1 cellular context compared by ENCODE assay signal in the genomic region with DNA sequence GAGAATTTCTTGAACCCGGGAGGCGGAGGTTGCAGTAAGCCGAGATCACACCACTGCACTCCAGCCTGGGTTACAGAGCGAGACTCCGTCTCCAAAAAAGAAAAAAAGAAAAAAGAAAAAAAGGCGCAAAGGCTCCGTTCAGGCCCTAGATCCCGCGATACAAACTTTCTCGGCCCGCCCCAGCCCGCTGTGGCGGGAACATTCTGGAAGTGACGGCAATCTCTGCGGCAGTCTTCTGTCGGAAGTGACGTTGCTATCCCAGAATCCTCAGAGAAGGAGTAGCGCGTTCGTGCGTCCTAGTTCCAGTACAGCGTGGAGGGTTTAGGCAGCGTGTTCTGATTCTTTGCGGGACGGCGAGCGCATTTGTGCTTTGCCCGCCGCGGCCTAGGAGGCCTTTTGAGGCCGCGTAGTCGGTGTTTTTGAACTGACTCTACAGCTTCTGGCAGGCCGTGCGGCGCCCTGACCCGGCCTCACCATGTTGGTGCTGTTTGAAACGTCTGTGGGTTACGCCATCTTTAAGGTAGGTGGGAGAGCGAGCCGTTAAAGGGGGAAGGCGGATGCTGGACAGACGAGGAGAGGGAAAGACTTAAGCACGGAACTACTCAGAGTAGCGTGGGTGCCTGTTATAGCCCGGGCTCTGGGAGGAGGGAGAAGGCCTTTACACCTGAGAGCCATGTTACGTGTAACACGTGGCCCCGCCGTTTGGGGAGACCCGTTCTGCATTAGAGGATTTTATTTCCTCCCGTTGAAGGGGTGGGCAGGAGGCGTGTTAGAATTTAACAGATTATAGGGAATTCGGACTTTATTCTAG.
TF ChIP-seq lines count a peak whose summit lies in the region.

Gene NOP58 (plus strand): TSS at position 297 of the 811 bp plus-strand sequence. CDS start 179 bp downstream, at position 476.

TF ChIP-seq in K562, 482 proteins besides CTCF, POLR2A, EP300 and RAD21 (continued from another document and continues in another):
- TF ChIP-seq, protein P1, sequence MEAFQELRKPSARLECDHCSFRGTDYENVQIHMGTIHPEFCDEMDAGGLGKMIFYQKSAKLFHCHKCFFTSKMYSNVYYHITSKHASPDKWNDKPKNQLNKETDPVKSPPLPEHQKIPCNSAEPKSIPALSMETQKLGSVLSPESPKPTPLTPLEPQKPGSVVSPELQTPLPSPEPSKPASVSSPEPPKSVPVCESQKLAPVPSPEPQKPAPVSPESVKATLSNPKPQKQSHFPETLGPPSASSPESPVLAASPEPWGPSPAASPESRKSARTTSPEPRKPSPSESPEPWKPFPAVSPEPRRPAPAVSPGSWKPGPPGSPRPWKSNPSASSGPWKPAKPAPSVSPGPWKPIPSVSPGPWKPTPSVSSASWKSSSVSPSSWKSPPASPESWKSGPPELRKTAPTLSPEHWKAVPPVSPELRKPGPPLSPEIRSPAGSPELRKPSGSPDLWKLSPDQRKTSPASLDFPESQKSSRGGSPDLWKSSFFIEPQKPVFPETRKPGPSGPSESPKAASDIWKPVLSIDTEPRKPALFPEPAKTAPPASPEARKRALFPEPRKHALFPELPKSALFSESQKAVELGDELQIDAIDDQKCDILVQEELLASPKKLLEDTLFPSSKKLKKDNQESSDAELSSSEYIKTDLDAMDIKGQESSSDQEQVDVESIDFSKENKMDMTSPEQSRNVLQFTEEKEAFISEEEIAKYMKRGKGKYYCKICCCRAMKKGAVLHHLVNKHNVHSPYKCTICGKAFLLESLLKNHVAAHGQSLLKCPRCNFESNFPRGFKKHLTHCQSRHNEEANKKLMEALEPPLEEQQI (IDR thresholded peaks at IDR 0.05) = no peak
- no peak for TF ChIP-seq SNIP1 (IDR thresholded peaks at IDR 0.05; ENCODE audit: low read depth)
- TF ChIP-seq, protein P2, sequence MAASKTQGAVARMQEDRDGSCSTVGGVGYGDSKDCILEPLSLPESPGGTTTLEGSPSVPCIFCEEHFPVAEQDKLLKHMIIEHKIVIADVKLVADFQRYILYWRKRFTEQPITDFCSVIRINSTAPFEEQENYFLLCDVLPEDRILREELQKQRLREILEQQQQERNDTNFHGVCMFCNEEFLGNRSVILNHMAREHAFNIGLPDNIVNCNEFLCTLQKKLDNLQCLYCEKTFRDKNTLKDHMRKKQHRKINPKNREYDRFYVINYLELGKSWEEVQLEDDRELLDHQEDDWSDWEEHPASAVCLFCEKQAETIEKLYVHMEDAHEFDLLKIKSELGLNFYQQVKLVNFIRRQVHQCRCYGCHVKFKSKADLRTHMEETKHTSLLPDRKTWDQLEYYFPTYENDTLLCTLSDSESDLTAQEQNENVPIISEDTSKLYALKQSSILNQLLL (CRISPR knock-in tag; IDR thresholded peaks at IDR 0.05; ENCODE audit: borderline replicate concordance) = no peak
- no peak for TF ChIP-seq ARHGAP35 (IDR thresholded peaks at IDR 0.05; ENCODE audit: partially characterized antibody)
- peak; percentile 92 for TF ChIP-seq ZFX (CRISPR knock-in tag; IDR thresholded peaks at IDR 0.05)
- no peak for TF ChIP-seq CC2D1A (IDR thresholded peaks at IDR 0.05)
- no peak for TF ChIP-seq MCM3 (IDR thresholded peaks at IDR 0.05)
- TF ChIP-seq KDM2B (CRISPR knock-in tag; IDR thresholded peaks at IDR 0.05) = no peak
- peak; percentile 83 for TF ChIP-seq SIN3B (IDR thresholded peaks at IDR 0.05; ENCODE audit: low read depth)
- no peak for TF ChIP-seq ZNF444 (CRISPR knock-in tag; IDR thresholded peaks at IDR 0.05)
- 0 out of 4 replicates have a peak, but pooled peaks of 1 of the 2 experiments have one; percentile 68 for TF ChIP-seq TEAD1 (CRISPR knock-in tag; IDR thresholded peaks at IDR 0.05)
- no peak for TF ChIP-seq MAFK (IDR thresholded peaks at IDR 0.05; ENCODE audit: low read length)
- TF ChIP-seq, protein P3, sequence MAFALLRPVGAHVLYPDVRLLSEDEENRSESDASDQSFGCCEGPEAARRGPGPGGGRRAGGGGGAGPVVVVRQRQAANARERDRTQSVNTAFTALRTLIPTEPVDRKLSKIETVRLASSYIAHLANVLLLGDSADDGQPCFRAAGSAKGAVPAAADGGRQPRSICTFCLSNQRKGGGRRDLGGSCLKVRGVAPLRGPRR (CRISPR knock-in tag; IDR thresholded peaks at IDR 0.05) = no peak
- TF ChIP-seq DNMT1 (IDR thresholded peaks at IDR 0.05) = no peak
- TF ChIP-seq, protein P4, sequence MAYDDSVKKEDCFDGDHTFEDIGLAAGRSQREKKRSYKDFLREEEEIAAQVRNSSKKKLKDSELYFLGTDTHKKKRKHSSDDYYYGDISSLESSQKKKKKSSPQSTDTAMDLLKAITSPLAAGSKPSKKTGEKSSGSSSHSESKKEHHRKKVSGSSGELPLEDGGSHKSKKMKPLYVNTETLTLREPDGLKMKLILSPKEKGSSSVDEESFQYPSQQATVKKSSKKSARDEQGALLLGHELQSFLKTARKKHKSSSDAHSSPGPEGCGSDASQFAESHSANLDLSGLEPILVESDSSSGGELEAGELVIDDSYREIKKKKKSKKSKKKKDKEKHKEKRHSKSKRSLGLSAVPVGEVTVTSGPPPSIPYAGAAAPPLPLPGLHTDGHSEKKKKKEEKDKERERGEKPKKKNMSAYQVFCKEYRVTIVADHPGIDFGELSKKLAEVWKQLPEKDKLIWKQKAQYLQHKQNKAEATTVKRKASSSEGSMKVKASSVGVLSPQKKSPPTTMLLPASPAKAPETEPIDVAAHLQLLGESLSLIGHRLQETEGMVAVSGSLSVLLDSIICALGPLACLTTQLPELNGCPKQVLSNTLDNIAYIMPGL (CRISPR knock-in tag; IDR thresholded peaks at IDR 0.05) = no peak
- TF ChIP-seq GATAD2B (IDR thresholded peaks at IDR 0.05; ENCODE audit: borderline replicate concordance) = no peak
- no peak for TF ChIP-seq ZKSCAN3 (CRISPR knock-in tag; IDR thresholded peaks at IDR 0.05)
- TF ChIP-seq COPS2 (conservative IDR thresholded peaks at IDR 0.05) = no peak
- no peak for TF ChIP-seq MTA1 (IDR thresholded peaks at IDR 0.05; ENCODE audit: borderline replicate concordance)
- TF ChIP-seq NR3C1 (CRISPR knock-in tag; IDR thresholded peaks at IDR 0.05) = peak; percentile 23; the same call in 1 of the 2 replicates
- no peak for TF ChIP-seq ZNF316 (IDR thresholded peaks at IDR 0.05)
- TF ChIP-seq PRMT5 (CRISPR knock-in tag; IDR thresholded peaks at IDR 0.05) = no peak
- no peak for TF ChIP-seq SMARCE1 (IDR thresholded peaks at IDR 0.05)
- TF ChIP-seq ARID2 (IDR thresholded peaks at IDR 0.05) = no peak
- TF ChIP-seq NUFIP1 (IDR thresholded peaks at IDR 0.05; ENCODE audit: partially characterized antibody) = no peak
- peak; percentile 70 for TF ChIP-seq ARID4B (CRISPR knock-in tag; IDR thresholded peaks at IDR 0.05)
- TF ChIP-seq, protein P5, sequence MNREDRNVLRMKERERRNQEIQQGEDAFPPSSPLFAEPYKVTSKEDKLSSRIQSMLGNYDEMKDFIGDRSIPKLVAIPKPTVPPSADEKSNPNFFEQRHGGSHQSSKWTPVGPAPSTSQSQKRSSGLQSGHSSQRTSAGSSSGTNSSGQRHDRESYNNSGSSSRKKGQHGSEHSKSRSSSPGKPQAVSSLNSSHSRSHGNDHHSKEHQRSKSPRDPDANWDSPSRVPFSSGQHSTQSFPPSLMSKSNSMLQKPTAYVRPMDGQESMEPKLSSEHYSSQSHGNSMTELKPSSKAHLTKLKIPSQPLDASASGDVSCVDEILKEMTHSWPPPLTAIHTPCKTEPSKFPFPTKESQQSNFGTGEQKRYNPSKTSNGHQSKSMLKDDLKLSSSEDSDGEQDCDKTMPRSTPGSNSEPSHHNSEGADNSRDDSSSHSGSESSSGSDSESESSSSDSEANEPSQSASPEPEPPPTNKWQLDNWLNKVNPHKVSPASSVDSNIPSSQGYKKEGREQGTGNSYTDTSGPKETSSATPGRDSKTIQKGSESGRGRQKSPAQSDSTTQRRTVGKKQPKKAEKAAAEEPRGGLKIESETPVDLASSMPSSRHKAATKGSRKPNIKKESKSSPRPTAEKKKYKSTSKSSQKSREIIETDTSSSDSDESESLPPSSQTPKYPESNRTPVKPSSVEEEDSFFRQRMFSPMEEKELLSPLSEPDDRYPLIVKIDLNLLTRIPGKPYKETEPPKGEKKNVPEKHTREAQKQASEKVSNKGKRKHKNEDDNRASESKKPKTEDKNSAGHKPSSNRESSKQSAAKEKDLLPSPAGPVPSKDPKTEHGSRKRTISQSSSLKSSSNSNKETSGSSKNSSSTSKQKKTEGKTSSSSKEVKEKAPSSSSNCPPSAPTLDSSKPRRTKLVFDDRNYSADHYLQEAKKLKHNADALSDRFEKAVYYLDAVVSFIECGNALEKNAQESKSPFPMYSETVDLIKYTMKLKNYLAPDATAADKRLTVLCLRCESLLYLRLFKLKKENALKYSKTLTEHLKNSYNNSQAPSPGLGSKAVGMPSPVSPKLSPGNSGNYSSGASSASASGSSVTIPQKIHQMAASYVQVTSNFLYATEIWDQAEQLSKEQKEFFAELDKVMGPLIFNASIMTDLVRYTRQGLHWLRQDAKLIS (CRISPR knock-in tag; IDR thresholded peaks at IDR 0.05) = peak; percentile 88
- TF ChIP-seq, protein P6, sequence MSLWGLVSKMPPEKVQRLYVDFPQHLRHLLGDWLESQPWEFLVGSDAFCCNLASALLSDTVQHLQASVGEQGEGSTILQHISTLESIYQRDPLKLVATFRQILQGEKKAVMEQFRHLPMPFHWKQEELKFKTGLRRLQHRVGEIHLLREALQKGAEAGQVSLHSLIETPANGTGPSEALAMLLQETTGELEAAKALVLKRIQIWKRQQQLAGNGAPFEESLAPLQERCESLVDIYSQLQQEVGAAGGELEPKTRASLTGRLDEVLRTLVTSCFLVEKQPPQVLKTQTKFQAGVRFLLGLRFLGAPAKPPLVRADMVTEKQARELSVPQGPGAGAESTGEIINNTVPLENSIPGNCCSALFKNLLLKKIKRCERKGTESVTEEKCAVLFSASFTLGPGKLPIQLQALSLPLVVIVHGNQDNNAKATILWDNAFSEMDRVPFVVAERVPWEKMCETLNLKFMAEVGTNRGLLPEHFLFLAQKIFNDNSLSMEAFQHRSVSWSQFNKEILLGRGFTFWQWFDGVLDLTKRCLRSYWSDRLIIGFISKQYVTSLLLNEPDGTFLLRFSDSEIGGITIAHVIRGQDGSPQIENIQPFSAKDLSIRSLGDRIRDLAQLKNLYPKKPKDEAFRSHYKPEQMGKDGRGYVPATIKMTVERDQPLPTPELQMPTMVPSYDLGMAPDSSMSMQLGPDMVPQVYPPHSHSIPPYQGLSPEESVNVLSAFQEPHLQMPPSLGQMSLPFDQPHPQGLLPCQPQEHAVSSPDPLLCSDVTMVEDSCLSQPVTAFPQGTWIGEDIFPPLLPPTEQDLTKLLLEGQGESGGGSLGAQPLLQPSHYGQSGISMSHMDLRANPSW (CRISPR knock-in tag; IDR thresholded peaks at IDR 0.05) = no peak
- peak; percentile 38; the same call in 1 of the 2 replicates for TF ChIP-seq TAF7 (tag; IDR thresholded peaks at IDR 0.05)
- no peak for TF ChIP-seq ZBTB17 (CRISPR knock-in tag; IDR thresholded peaks at IDR 0.05)
- TF ChIP-seq HDAC1 (IDR thresholded peaks at IDR 0.05) = peak in 1 of 2 experiments; percentile 89; a peak in 2 of 4 replicates
- TF ChIP-seq ZNF140 (CRISPR knock-in tag; IDR thresholded peaks at IDR 0.05) = no peak
- no peak for TF ChIP-seq SMARCB1 (IDR thresholded peaks at IDR 0.05; ENCODE audit: insufficient read length, low read depth)
- TF ChIP-seq ZNF561 (CRISPR knock-in tag; conservative IDR thresholded peaks at IDR 0.05) = no peak
- no peak for TF ChIP-seq BDP1 (IDR thresholded peaks at IDR 0.05; ENCODE audit: insufficient read depth, insufficient read length)
- TF ChIP-seq PBX2 (CRISPR knock-in tag; IDR thresholded peaks at IDR 0.05; ENCODE audit: low read depth) = no peak
- no peak for TF ChIP-seq PBX2 (tag; conservative IDR thresholded peaks at IDR 0.05; ENCODE audit: low read depth)
- no peak for TF ChIP-seq KAT8 (IDR thresholded peaks at IDR 0.05; ENCODE audit: low read depth)
- TF ChIP-seq GTF2F1 (IDR thresholded peaks at IDR 0.05; ENCODE audit: low read depth, low read length) = peak; percentile 82; the same call in 1 of the 2 replicates
- no peak for TF ChIP-seq ZNF174 (CRISPR knock-in tag; IDR thresholded peaks at IDR 0.05)
- TF ChIP-seq MCM2 (IDR thresholded peaks at IDR 0.05; ENCODE audit: low read depth) = no peak
- no peak for TF ChIP-seq TOE1 (IDR thresholded peaks at IDR 0.05; ENCODE audit: borderline replicate concordance)
- TF ChIP-seq TOE1 (CRISPR knock-in tag; IDR thresholded peaks at IDR 0.05; ENCODE audit: borderline replicate concordance, low read depth) = no peak
